ENCODE assay signal across 8 cellular contexts in genomic region chr19:3984908-3985642, GRCh38. TPM values are rescaled to one million over a fixed set of nuclear protein-coding genes. Genes with fewer than 3 reads are reported as not detected.
DNase-seq lines count a peak whose midpoint lies in the region; ATAC-seq and TF ChIP-seq lines count a peak whose summit lies in the region.

Gene EEF2 (minus strand): TSS chr19:3985463. CDS start chr19:3985380, 83 bp downstream.

- no peaks in the 10 kb centered on the region for H3K27me3 Mint-ChIP-seq in T-helper 2 cell treated with Interferon-gamma antibody and Interleukin-4, amounts not matched to agents 5 μg/mL and 100 μg/mL, for 36 hours (ENCODE audit: low read depth)

- H3K9me3 Mint-ChIP-seq in T-helper 2 cell treated with Interferon-gamma antibody and Interleukin-4, amounts not matched to agents 5 μg/mL and 100 μg/mL, for 36 hours = no peaks in the 10 kb centered on the region

- DNase-seq in Daoy (ENCODE audit: low read depth) (peak; percentile 91), HEK293T (ENCODE audit: extremely low spot score) (peak; percentile 93), NCI-H1694 treated with DMSO at 0.1 percent for 48 hours (lab: John Stamatoyannopoulos, UW) (peak; percentile 72), left ventricle myocardium superior (peak; percentile 94), psoas muscle (peak; percentile 89 to 96), ureter (ENCODE audit: low spot score) (peak; percentile 93)
- DNase-seq in T-helper 2 cell treated with Interferon-gamma antibody and Interleukin-4, amounts not matched to agents 5 μg/mL and 100 μg/mL, for 36 hours (ENCODE audit: low spot score) = peak; percentile 86

- peak within 1 kb of the TSS; percentile 87 for H3K27ac ChIP-seq in angular gyrus (ENCODE audit: low read depth, low read length)
- peak within 1 kb of the TSS; percentile 95 for H3K27ac ChIP-seq in psoas muscle

- H3K9me3 ChIP-seq in psoas muscle = no peaks in the 10 kb centered on the region

- peak within 1 kb of the TSS; percentile 98 for H3K4me3 Mint-ChIP-seq in T-helper 2 cell treated with Interferon-gamma antibody and Interleukin-4, amounts not matched to agents 5 μg/mL and 100 μg/mL, for 36 hours

- peaks cover 44% of the 10 kb centered on the region for H3K4me1 ChIP-seq in psoas muscle

- POLR2A ChIA-PET in HEK293T (lab: Yijun Ruan, JAX) = interaction anchor here (0.5 to 4.2 kb wide), 32 partner anchors 8 to 223 kb away, joined by 3 to 39 read pairs (median 4); partner anchors contain the start of genes DAPK3, MRPL54, NMRK2 and PIAS4

- peaks cover 25 to 45% of the 10 kb centered on the region in 2 donors for H3K36me3 ChIP-seq in psoas muscle (ENCODE audit: insufficient read depth in 1 of 2, low read depth in 1 of 2)

- no peak for TF ChIP-seq CTCF in psoas muscle (IDR thresholded peaks at IDR 0.05)

- no peaks in the 10 kb centered on the region for H3K27me3 ChIP-seq in psoas muscle (ENCODE audit: insufficient read depth in 3 of 3, low read length in 2 of 3)

- peak within 1 kb of the TSS; percentile 95 for H3K27ac Mint-ChIP-seq in T-helper 2 cell treated with Interferon-gamma antibody and Interleukin-4, amounts not matched to agents 5 μg/mL and 100 μg/mL, for 36 hours

- ATAC-seq in left ventricle myocardium superior (peak; percentile 78), psoas muscle (peak; percentile 64 to 77 (median 70))

- CTCF ChIA-PET in HEK293T (lab: Yijun Ruan, JAX) = interaction anchor here (0.6 to 1.5 kb wide), 6 partner anchors 13 to 217 kb away, joined by 3 to 5 read pairs (median 3); no protein-coding TSS in a partner anchor

- peaks cover 34% of the 10 kb centered on the region for H3K4me1 Mint-ChIP-seq in T-helper 2 cell treated with Interferon-gamma antibody and Interleukin-4, amounts not matched to agents 5 μg/mL and 100 μg/mL, for 36 hours (ENCODE audit: low read depth)

- intact Hi-C loops in left ventricle myocardium superior (cut with micrococcal nuclease) = no loop called here
- intact Hi-C loops in psoas muscle (cut with DNase I) = loop anchor here (2.0 to 10.0 kb wide), 7 partner anchors 14 to 223 kb away; partner anchors contain the start of genes APBA3 (in 2 of the 2), MRPL54 (in 2 of the 2) and DAPK3 (in 1 of the 2)

- WGBS in psoas muscle, 3 donors = 0 to 1% (median 1%) methylated on average over 80 of the region's 80 CpGs

- peak within 1 kb of the TSS; percentile 91 for H3K4me3 ChIP-seq in psoas muscle

- peaks cover 44% of the 10 kb centered on the region for H3K36me3 Mint-ChIP-seq in T-helper 2 cell treated with Interferon-gamma antibody and Interleukin-4, amounts not matched to agents 5 μg/mL and 100 μg/mL, for 36 hours (ENCODE audit: low read depth)

TF ChIP-seq in HEK293T, 16 proteins besides CTCF, POLR2A, EP300 and RAD21:
- peak; percentile 74 for TF ChIP-seq NFRKB (IDR thresholded peaks at IDR 0.05)
- TF ChIP-seq ELF4 (IDR thresholded peaks at IDR 0.05) = peak; percentile 92
- TF ChIP-seq CTBP1 (IDR thresholded peaks at IDR 0.05; ENCODE audit: borderline replicate concordance) = no peak

RNA-seq across cellular contexts. Expression of gene EEF2, which starts in this region (rescaled TPM):
- 1,288 and 1,386 TPM in 2 replicates for total RNA-seq in Daoy (2014; rRNA removed; shearing (Covaris generic))
- 2,417 TPM for total RNA-seq in left ventricle myocardium superior
- 1,000 to 10,000 TPM; 2,332 to 3,628 (median 2,726) TPM for total RNA-seq in psoas muscle
- polyA plus RNA-seq in psoas muscle = 1,000 to 10,000 TPM; 1,416 to 1,891 (median 1,484) TPM
- 2,169 TPM for total RNA-seq in ureter

Comparison
In these comparisons a context has a peak if more than half of its experiments do, and no peak if none do; other contexts are left out.
1. Peak in every context shown above with its lines: DNase-seq, ATAC-seq, H3K4me3 ChIP-seq and H3K27ac ChIP-seq.